1 cellular context compared by ENCODE assay signal in genomic region chr16:4494746-4495490, GRCh38.
TF ChIP-seq lines count a peak whose summit lies in the region.

No MANE protein-coding gene starts in this region.

TF ChIP-seq in GM12878, 131 proteins besides CTCF, POLR2A, EP300 and RAD21 (continued from another document):
- TF ChIP-seq BCL3 (IDR thresholded peaks at IDR 0.05; ENCODE audit: borderline replicate concordance, insufficient read depth, low read depth, low read length, poor library complexity, severe bottlenecking): peak; percentile 77
TF ChIP-seq in GM12878: peak in this region for 1.
